ENCODE assay signal across 1 cellular context in genomic region chr4:38413524-38414341, GRCh38.
A peak's percentile ranks its signal among the peaks of the same experiment; 100 is the strongest.
TF ChIP-seq lines count a peak whose summit lies in the region.

No MANE protein-coding gene starts in this region.

TF ChIP-seq in HepG2, 621 proteins besides CTCF, POLR2A, EP300 and RAD21 (continued from another document and continues in another):
- TF ChIP-seq GMEB1 (CRISPR knock-in tag; IDR thresholded peaks at IDR 0.05; ENCODE audit: borderline replicate concordance) (no peak), PPARG (CRISPR knock-in tag; conservative IDR thresholded peaks at IDR 0.05) (peak; percentile 36; the same call in 1 of the 2 replicates), ZNF790 (CRISPR knock-in tag; IDR thresholded peaks at IDR 0.05; ENCODE audit: borderline replicate concordance) (no peak), ZNF264 (CRISPR knock-in tag; IDR thresholded peaks at IDR 0.05) (no peak), SP1 (IDR thresholded peaks at IDR 0.05) (no peak), SP1 (CRISPR knock-in tag; IDR thresholded peaks at IDR 0.05) (no peak), HNRNPK (IDR thresholded peaks at IDR 0.05; ENCODE audit: low read depth, low read length, poor library complexity, severe bottlenecking) (no peak), RARA (CRISPR knock-in tag; IDR thresholded peaks at IDR 0.05) (no peak), ZSCAN22 (CRISPR knock-in tag; IDR thresholded peaks at IDR 0.05) (peak; percentile 94), RFX3 (CRISPR knock-in tag; IDR thresholded peaks at IDR 0.05) (no peak), ZNF569 (CRISPR knock-in tag; IDR thresholded peaks at IDR 0.05; ENCODE audit: borderline replicate concordance) (no peak), ZSCAN29 (CRISPR knock-in tag; conservative IDR thresholded peaks at IDR 0.05) (no peak), BCLAF1 (IDR thresholded peaks at IDR 0.05) (no peak), NPAS2 (CRISPR knock-in tag; IDR thresholded peaks at IDR 0.05; ENCODE audit: borderline replicate concordance) (no peak), ZNF576 (CRISPR knock-in tag; IDR thresholded peaks at IDR 0.05) (no peak), ZBTB1 (CRISPR knock-in tag; IDR thresholded peaks at IDR 0.05; ENCODE audit: borderline replicate concordance) (no peak), ZSCAN25 (CRISPR knock-in tag; IDR thresholded peaks at IDR 0.05) (no peak), RFXAP (CRISPR knock-in tag; IDR thresholded peaks at IDR 0.05; ENCODE audit: borderline replicate concordance) (no peak), ZNF292 (CRISPR knock-in tag; IDR thresholded peaks at IDR 0.05; ENCODE audit: borderline replicate concordance, low read depth) (no peak), ZUFSP (CRISPR knock-in tag; IDR thresholded peaks at IDR 0.05; ENCODE audit: borderline replicate concordance) (no peak), KDM1A (CRISPR knock-in tag; IDR thresholded peaks at IDR 0.05) (no peak), ZNF850 (CRISPR knock-in tag; conservative IDR thresholded peaks at IDR 0.05) (no peak), GABPA (IDR thresholded peaks at IDR 0.05; ENCODE audit: low read depth, low read length) (no peak), GABPA (CRISPR knock-in tag; IDR thresholded peaks at IDR 0.05; ENCODE audit: low read depth) (peak; percentile 29; the same call in 1 of the 2 replicates), NFRKB (IDR thresholded peaks at IDR 0.05) (no peak), TFDP2 (CRISPR knock-in tag; IDR thresholded peaks at IDR 0.05) (no peak), ZSCAN31 (CRISPR knock-in tag; IDR thresholded peaks at IDR 0.05; ENCODE audit: low read depth) (no peak), MYNN (CRISPR knock-in tag; IDR thresholded peaks at IDR 0.05; ENCODE audit: low read depth) (no peak), EHMT2 (IDR thresholded peaks at IDR 0.05; ENCODE audit: borderline replicate concordance, low read depth, low read length) (peak; percentile 31; the same call in 1 of the 2 replicates), ZBTB3 (CRISPR knock-in tag; IDR thresholded peaks at IDR 0.05; ENCODE audit: borderline replicate concordance, low read depth) (no peak), ZNF670 (CRISPR knock-in tag; IDR thresholded peaks at IDR 0.05; ENCODE audit: borderline replicate concordance) (no peak), ZNF644 (CRISPR knock-in tag; IDR thresholded peaks at IDR 0.05; ENCODE audit: low read depth) (no peak), ZNF329 (CRISPR knock-in tag; IDR thresholded peaks at IDR 0.05; ENCODE audit: low read depth) (no peak), TBX3 (IDR thresholded peaks at IDR 0.05; ENCODE audit: borderline replicate concordance) (no peak), HMGA1 (CRISPR knock-in tag; conservative IDR thresholded peaks at IDR 0.05) (no peak), RFX5 (IDR thresholded peaks at IDR 0.05; ENCODE audit: low read depth, low read length) (no peak), CC2D1A (CRISPR knock-in tag; IDR thresholded peaks at IDR 0.05) (no peak), ARID5B (CRISPR knock-in tag; IDR thresholded peaks at IDR 0.05) (peak; percentile 21; the same call in 1 of the 2 replicates), ZNF354B (CRISPR knock-in tag; IDR thresholded peaks at IDR 0.05) (no peak), SNAPC5 (CRISPR knock-in tag; IDR thresholded peaks at IDR 0.05; ENCODE audit: borderline replicate concordance) (no peak), ZBTB21 (CRISPR knock-in tag; IDR thresholded peaks at IDR 0.05) (no peak), ZNF224 (CRISPR knock-in tag; IDR thresholded peaks at IDR 0.05) (no peak), ZNF678 (CRISPR knock-in tag; IDR thresholded peaks at IDR 0.05) (no peak), MLLT10 (CRISPR knock-in tag; IDR thresholded peaks at IDR 0.05) (no peak), ZNF430 (CRISPR knock-in tag; IDR thresholded peaks at IDR 0.05) (no peak), SIN3A (IDR thresholded peaks at IDR 0.05; ENCODE audit: borderline replicate concordance, low read depth, low read length) (no peak), RXRB (CRISPR knock-in tag; IDR thresholded peaks at IDR 0.05; ENCODE audit: borderline replicate concordance) (peak; percentile 57; the same call in 1 of the 2 replicates), EEA1 (CRISPR knock-in tag; IDR thresholded peaks at IDR 0.05; ENCODE audit: borderline replicate concordance) (no peak), BRD4 (CRISPR knock-in tag; IDR thresholded peaks at IDR 0.05) (no peak), ZNF746 (CRISPR knock-in tag; IDR thresholded peaks at IDR 0.05) (no peak), SOX5 (CRISPR knock-in tag; IDR thresholded peaks at IDR 0.05; ENCODE audit: borderline replicate concordance) (0 out of 2 replicates have a peak, but pooled peaks have one; percentile 5), SAP130 (CRISPR knock-in tag; IDR thresholded peaks at IDR 0.05; ENCODE audit: low read depth) (peak; percentile 44), DZIP1 (CRISPR knock-in tag; IDR thresholded peaks at IDR 0.05) (no peak), ZNF558 (CRISPR knock-in tag; IDR thresholded peaks at IDR 0.05; ENCODE audit: borderline replicate concordance) (no peak), REXO4 (CRISPR knock-in tag; IDR thresholded peaks at IDR 0.05; ENCODE audit: borderline replicate concordance) (no peak), ZNF652 (CRISPR knock-in tag; IDR thresholded peaks at IDR 0.05; ENCODE audit: borderline replicate concordance, low read depth) (0 out of 2 replicates have a peak, but pooled peaks have one; percentile 9), ZNF768 (CRISPR knock-in tag; IDR thresholded peaks at IDR 0.05) (no peak), ZNF331 (CRISPR knock-in tag; IDR thresholded peaks at IDR 0.05) (no peak), GATAD2A (CRISPR knock-in tag; IDR thresholded peaks at IDR 0.05) (peak; percentile 15; the same call in 1 of the 2 replicates), MAX (IDR thresholded peaks at IDR 0.05) (no peak), YEATS2 (CRISPR knock-in tag; IDR thresholded peaks at IDR 0.05; ENCODE audit: borderline replicate concordance) (no peak), ZNF460 (CRISPR knock-in tag; IDR thresholded peaks at IDR 0.05; ENCODE audit: borderline replicate concordance) (no peak), ZNF34 (CRISPR knock-in tag; IDR thresholded peaks at IDR 0.05; ENCODE audit: borderline replicate concordance) (no peak), AHR (CRISPR knock-in tag; IDR thresholded peaks at IDR 0.05) (no peak), ZMYM2 (CRISPR knock-in tag; IDR thresholded peaks at IDR 0.05) (no peak), SATB2 (CRISPR knock-in tag; IDR thresholded peaks at IDR 0.05) (no peak), RBAK (CRISPR knock-in tag; IDR thresholded peaks at IDR 0.05) (no peak)
